3 cellular contexts compared by ENCODE assay signal in the genomic region with DNA sequence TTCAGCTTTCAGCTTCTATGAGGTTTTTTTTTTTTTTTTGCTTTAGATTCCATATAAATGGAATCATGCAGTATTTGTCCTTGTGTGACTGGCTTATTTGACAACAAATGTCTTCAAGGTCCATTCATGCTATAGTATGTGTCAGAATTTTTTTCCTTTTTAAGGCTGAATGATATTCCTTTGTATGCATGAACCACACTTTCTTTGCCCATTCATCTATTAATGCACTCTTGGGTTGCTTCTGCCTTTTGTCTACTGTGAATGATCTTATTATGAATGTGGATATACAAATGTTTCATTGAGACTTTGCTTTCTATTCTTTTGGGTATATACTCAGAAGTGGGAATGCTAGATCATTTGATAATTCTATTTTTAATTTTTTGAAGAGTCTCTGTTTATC.
"Had no signal": no experiment of that assay in that cellular context is flagged by ENCODE, and none has a peak within 500 bp of the region (broad histone marks: within the 10 kb centered on the region; RNA-seq: fewer than 3 reads in every experiment).

No MANE protein-coding gene starts in this region.

- ATAC-seq: GM12878 had no signal

- DNase-seq: GDM1, GF-D8 had no signal
